Comparison of ENCODE assay signal across 23 cellular contexts in genomic region chr17:32297860-32298259, GRCh38. TPM values are rescaled to one million over a fixed set of nuclear protein-coding genes. Genes with fewer than 3 reads are reported as not detected.
"Had no signal": no experiment of that assay in that cellular context is flagged by ENCODE, and none has a peak within 500 bp of the region (broad histone marks: within the 10 kb centered on the region; RNA-seq: fewer than 3 reads in every experiment).

No MANE protein-coding gene starts in this region.

- H3K36me3 ChIP-seq: heart left ventricle, neutrophil, spleen, tibial artery, upper lobe of left lung, uterus had no signal

- H3K27me3 Mint-ChIP-seq: stimulated activated memory B cell treated with anti-CD40 and anti-IgM and Interleukin-4, amounts not matched to agents 10 μg/mL and 1 μg/mL and 100 μg/mL, for 72 hours; stimulated activated naive CD8-positive, alpha-beta T cell treated with anti-CD3 and anti-CD28 coated beads, Interleukin-15, Interleukin-2, amounts not matched to agents 100 ng/mL and 50 ng/mL, for 24 hours had no signal

- H3K4me1 ChIP-seq: heart left ventricle, spleen, tibial artery, upper lobe of left lung, uterus had no signal

- H3K27ac Mint-ChIP-seq: endodermal cell; naive thymus-derived CD4-positive, alpha-beta T cell; nephron progenitor cell; stimulated activated memory B cell treated with anti-CD40 and anti-IgM and Interleukin-4, amounts not matched to agents 10 μg/mL and 1 μg/mL and 100 μg/mL, for 72 hours; stimulated activated naive CD8-positive, alpha-beta T cell treated with anti-CD3 and anti-CD28 coated beads, Interleukin-15, Interleukin-2, amounts not matched to agents 100 ng/mL and 50 ng/mL, for 24 hours had no signal

- H3K9me3 ChIP-seq: heart left ventricle, neutrophil, spleen, tibial artery, upper lobe of left lung, uterus had no signal

- H3K4me3 Mint-ChIP-seq: endodermal cell; naive thymus-derived CD4-positive, alpha-beta T cell; nephron progenitor cell; stimulated activated memory B cell treated with anti-CD40 and anti-IgM and Interleukin-4, amounts not matched to agents 10 μg/mL and 1 μg/mL and 100 μg/mL, for 72 hours; stimulated activated naive CD8-positive, alpha-beta T cell treated with anti-CD3 and anti-CD28 coated beads, Interleukin-15, Interleukin-2, amounts not matched to agents 100 ng/mL and 50 ng/mL, for 24 hours had no signal

- H3K27ac ChIP-seq: heart left ventricle, neutrophil, spleen, tibial artery, upper lobe of left lung, uterus had no signal

- H3K36me3 Mint-ChIP-seq: naive thymus-derived CD4-positive, alpha-beta T cell; stimulated activated memory B cell treated with anti-CD40 and anti-IgM and Interleukin-4, amounts not matched to agents 10 μg/mL and 1 μg/mL and 100 μg/mL, for 72 hours had no signal

- H3K27me3 ChIP-seq: heart left ventricle, neutrophil, spleen, tibial artery, upper lobe of left lung, uterus had no signal

- DNase-seq: effector CD4-positive, alpha-beta T cell; erythroblast; foreskin melanocyte; heart left ventricle; hippocampal formation; kidney glomerular epithelial cell; naive thymus-derived CD4-positive, alpha-beta T cell; nephron progenitor cell; posterior cingulate gyrus; spleen; stimulated activated CD4-positive, alpha-beta T cell treated with anti-CD3 and anti-CD28 coated beads, Interleukin-15, amount 100 ng/mL, for 24 hours; stimulated activated CD4-positive, alpha-beta T cell treated with anti-CD3 and anti-CD28 coated beads, Interleukin-1b, Interleukin-23, amount 100 ng/mL, for 48 hours; stimulated activated CD4-positive, alpha-beta T cell treated with anti-CD3 and anti-CD28 coated beads, Interleukin-4, amount 100 ng/mL, for 24 hours; tibial artery; uterus had no signal

- H3K9me3 Mint-ChIP-seq: endodermal cell; naive thymus-derived CD4-positive, alpha-beta T cell; nephron progenitor cell; stimulated activated memory B cell treated with anti-CD40 and anti-IgM and Interleukin-4, amounts not matched to agents 10 μg/mL and 1 μg/mL and 100 μg/mL, for 72 hours; stimulated activated naive CD8-positive, alpha-beta T cell treated with anti-CD3 and anti-CD28 coated beads, Interleukin-15, Interleukin-2, amounts not matched to agents 100 ng/mL and 50 ng/mL, for 24 hours had no signal

- H3K4me3 ChIP-seq: heart left ventricle, spleen, tibial artery, upper lobe of left lung, uterus had no signal

- ATAC-seq: heart left ventricle; naive thymus-derived CD4-positive, alpha-beta T cell had no signal

- FAIRE-seq: endothelial cell of umbilical vein, islet of Langerhans had no signal

RNA-seq across cellular contexts. Expression of gene RHBDL3, which starts 32.2 kb away (rescaled TPM):
- total RNA-seq: lung microvascular endothelial cell had no signal
- polyA plus RNA-seq: naive thymus-derived CD4-positive, alpha-beta T cell had no signal
